In genomic region chr17:74452841-74453661, GRCh38 we compare ENCODE assay signal across 9 cellular contexts. TPM values are rescaled to one million over a fixed set of nuclear protein-coding genes. Genes with fewer than 3 reads are reported as not detected.
A peak's percentile ranks its signal among the peaks of the same experiment; 100 is the strongest.
DNase-seq lines count a peak whose midpoint lies in the region; TF ChIP-seq lines count a peak whose summit lies in the region.
"Had no signal": no experiment of that assay in that cellular context is flagged by ENCODE, and none has a peak within 500 bp of the region (broad histone marks: within the 10 kb centered on the region; RNA-seq: fewer than 3 reads in every experiment).

No MANE protein-coding gene starts in this region.

- peak overlapping the region; percentile 22 for H3K4me3 Mint-ChIP-seq in activated CD4-positive, alpha-beta memory T cell treated with anti-CD3 and anti-CD28 coated beads, Interleukin-2, amount 10 ng/mL, durations not matched to agents 7 days and 5 days

- H3K4me1 Mint-ChIP-seq in activated CD4-positive, alpha-beta memory T cell treated with anti-CD3 and anti-CD28 coated beads, Interleukin-2, amount 10 ng/mL, durations not matched to agents 7 days and 5 days = peaks cover 37% of the 10 kb centered on the region

- H3K27me3 ChIP-seq in HUES6 (ENCODE audit: control insufficient read depth, insufficient read depth, low read length) (peaks cover 41% of the 10 kb centered on the region), iPS-20b (ENCODE audit: insufficient read depth, low read length) (peaks cover 52% of the 10 kb centered on the region), smooth muscle cell (ENCODE audit: low read depth) (no peaks in the 10 kb centered on the region)

- peaks cover 19% of the 10 kb centered on the region for H3K27me3 Mint-ChIP-seq in activated CD4-positive, alpha-beta memory T cell treated with anti-CD3 and anti-CD28 coated beads, Interleukin-2, amount 10 ng/mL, durations not matched to agents 7 days and 5 days

- DNase-seq in activated CD4-positive, alpha-beta memory T cell treated with anti-CD3 and anti-CD28 coated beads, Interleukin-2, amount 10 ng/mL, durations not matched to agents 7 days and 5 days = no peak
- DNase-seq in smooth muscle cell (lab: John Stamatoyannopoulos, UW; ENCODE audit: unreplicated experiment) (no peak), foreskin melanocyte (no peak), putamen (ENCODE audit: low spot score) (no peak), hippocampal formation (lab: John Stamatoyannopoulos, UW) (no peak)
- DNase-seq in activated CD4-positive, alpha-beta T cell treated with anti-CD3 and anti-CD28 coated beads, Interleukin-2, amount 50 U/mL, for 4 hours = no peak

- peak overlapping the region; percentile 91 for H3K4me2 ChIP-seq in smooth muscle cell
- H3K4me2 ChIP-seq: KMS-11 had no signal

- no peaks in the 10 kb centered on the region for H3K36me3 Mint-ChIP-seq in activated CD4-positive, alpha-beta memory T cell treated with anti-CD3 and anti-CD28 coated beads, Interleukin-2, amount 10 ng/mL, durations not matched to agents 7 days and 5 days (ENCODE audit: low read depth)

- no peaks in the 10 kb centered on the region for H3F3A ChIP-seq in smooth muscle cell (ENCODE audit: low read depth)

- H3K9ac ChIP-seq in HUES6 (ENCODE audit: low read length) (no peak overlapping the region), iPS-20b (ENCODE audit: low read depth, low read length) (peak overlapping the region; percentile 52; the same call in 1 of the 2 replicates), smooth muscle cell (ENCODE audit: low read depth) (no peak overlapping the region)
- H3K9ac ChIP-seq: KMS-11 had no signal

- H3K4me3 ChIP-seq in HUES6 (ENCODE audit: low read depth, low read length) = peak overlapping the region; percentile 60
- H3K4me3 ChIP-seq in iPS-20b (ENCODE audit: low read length) = peak overlapping the region; percentile 64
- H3K4me3 ChIP-seq in smooth muscle cell = peak overlapping the region; percentile 44

- CTCF ChIA-PET in activated CD4-positive, alpha-beta memory T cell treated with anti-CD3 and anti-CD28 coated beads, Interleukin-2, amount 10 ng/mL, durations not matched to agents 7 days and 5 days (lab: Charles Lee) = interaction anchor here (1.4 to 11.8 kb wide), 6 partner anchors 9 to 85 kb away, joined by 3 to 128 read pairs (median 8); partner anchors contain the start of gene GPR142

- H3K9me3 Mint-ChIP-seq in activated CD4-positive, alpha-beta memory T cell treated with anti-CD3 and anti-CD28 coated beads, Interleukin-2, amount 10 ng/mL, durations not matched to agents 7 days and 5 days = no peaks in the 10 kb centered on the region

- 50% methylated on average over 22 of the region's 22 CpGs for WGBS in smooth muscle cell (ENCODE audit: low lambda C conversion rate)

- no peaks in the 10 kb centered on the region for H3K79me2 ChIP-seq in smooth muscle cell (ENCODE audit: low read depth)

- POLR2A ChIA-PET in activated CD4-positive, alpha-beta memory T cell treated with anti-CD3 and anti-CD28 coated beads, Interleukin-2, amount 10 ng/mL, durations not matched to agents 7 days and 5 days (lab: Charles Lee) = no interaction called here

- H3K9me3 ChIP-seq in HUES6 (ENCODE audit: control insufficient read depth, insufficient read depth, low read depth, low read length) = no peaks in the 10 kb centered on the region
- H3K9me3 ChIP-seq in iPS-20b (ENCODE audit: insufficient read depth, low read depth, low read length) = no peaks in the 10 kb centered on the region
- no peaks in the 10 kb centered on the region for H3K9me3 ChIP-seq in smooth muscle cell (replicated peaks; ENCODE audit: low read depth)

- no peak for TF ChIP-seq CTCF in smooth muscle cell (IDR thresholded peaks at IDR 0.05; ENCODE audit: borderline replicate concordance, insufficient read depth, poor library complexity, severe bottlenecking)

- H3K27ac ChIP-seq in HUES6 (ENCODE audit: low read depth, low read length) (no peak overlapping the region), iPS-20b (ENCODE audit: low read length) (no peak overlapping the region), smooth muscle cell (ENCODE audit: low read depth) (no peak overlapping the region)
- H3K27ac ChIP-seq: KMS-11 had no signal

- H3K36me3 ChIP-seq in HUES6 (ENCODE audit: control insufficient read depth, insufficient read depth, low read length) (no peaks in the 10 kb centered on the region), iPS-20b (ENCODE audit: insufficient read depth, low read depth, low read length) (no peaks in the 10 kb centered on the region), smooth muscle cell (ENCODE audit: low read depth) (no peaks in the 10 kb centered on the region)

- H3K4me1 ChIP-seq in HUES6 (ENCODE audit: control insufficient read depth, insufficient read depth, low read length) (peaks cover 41% of the 10 kb centered on the region), iPS-20b (ENCODE audit: insufficient read depth, low read length) (peaks cover 17% of the 10 kb centered on the region), smooth muscle cell (ENCODE audit: low read depth) (peaks cover 27% of the 10 kb centered on the region)

- no peaks in the 10 kb centered on the region for H4K20me1 ChIP-seq in smooth muscle cell (ENCODE audit: low read depth)

- no peak overlapping the region for H2AFZ ChIP-seq in smooth muscle cell (ENCODE audit: low read depth)

- H3K27ac Mint-ChIP-seq in activated CD4-positive, alpha-beta memory T cell treated with anti-CD3 and anti-CD28 coated beads, Interleukin-2, amount 10 ng/mL, durations not matched to agents 7 days and 5 days = peak overlapping the region; percentile 60

RNA-seq across cellular contexts. Expression of gene CD300A, which starts 13.4 kb away (rescaled TPM):
- total RNA-seq in activated CD4-positive, alpha-beta memory T cell treated with anti-CD3 and anti-CD28 coated beads, Interleukin-2, amount 10 ng/mL, durations not matched to agents 7 days and 5 days = 10 to 100 TPM; 69.5 to 74.2 TPM
- total RNA-seq in smooth muscle cell = not detected in 2 replicates
- polyA plus RNA-seq in smooth muscle cell = 0.76 TPM in 1 of 2 replicates, not detected in the other

RNA-seq across cellular contexts. Expression of gene GPRC5C, which starts 21.2 kb away (rescaled TPM):
- total RNA-seq in activated CD4-positive, alpha-beta memory T cell treated with anti-CD3 and anti-CD28 coated beads, Interleukin-2, amount 10 ng/mL, durations not matched to agents 7 days and 5 days = 1 to 10 TPM in 1 of 2 experiments, under 1 TPM in 1; 0.68 to 1.2 TPM
- 57.0 and 64.5 TPM in 2 replicates for total RNA-seq in smooth muscle cell
- 96.9 and 103 TPM in 2 replicates for polyA plus RNA-seq in smooth muscle cell

Comparison
In these comparisons a context has a peak if more than half of its experiments do, and no peak if none do; other contexts are left out.
1. RNA of gene CD300A, which starts 13.4 kb away (total RNA-seq): 69.5 to 74.2 TPM in activated CD4-positive, alpha-beta memory T cell treated with anti-CD3 and anti-CD28 coated beads, Interleukin-2, amount 10 ng/mL, durations not matched to agents 7 days and 5 days; not detected in smooth muscle cell; every median in the first group is over 10 times any median in the second.
2. RNA of gene GPRC5C, which starts 21.2 kb away (total RNA-seq): 57.0 to 64.5 TPM in smooth muscle cell; 0.68 to 1.2 TPM in activated CD4-positive, alpha-beta memory T cell treated with anti-CD3 and anti-CD28 coated beads, Interleukin-2, amount 10 ng/mL, durations not matched to agents 7 days and 5 days; every median in the first group is over 10 times any median in the second.
3. Peak in every context shown above with its lines, with median percentiles within 50 percentile points of each other: H3K4me3 ChIP-seq.